ENCODE assay signal across 16 cellular contexts in the genomic region with DNA sequence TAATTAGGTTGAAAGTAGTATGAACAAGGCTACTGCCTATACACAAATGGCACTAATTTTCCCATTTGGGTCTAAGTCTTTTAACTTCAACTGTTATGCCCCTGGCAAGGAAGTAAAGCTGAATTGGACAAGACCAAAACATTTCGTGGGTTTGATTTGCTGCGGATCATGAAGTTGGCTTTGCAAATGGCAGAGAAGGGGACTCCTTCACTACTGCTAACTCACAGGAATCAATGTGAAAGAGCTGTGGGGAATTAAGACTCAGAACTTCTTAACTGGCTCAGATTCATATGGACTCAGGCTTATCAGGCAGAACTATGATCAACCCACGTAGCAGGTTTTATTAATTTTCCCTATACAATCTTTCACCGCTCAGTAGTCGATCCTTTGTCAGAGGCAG.
A peak's percentile ranks its signal among the peaks of the same experiment; 100 is the strongest.
DNase-seq lines count a peak whose midpoint lies in the region; ATAC-seq and TF ChIP-seq lines count a peak whose summit lies in the region.
"Had no signal": no experiment of that assay in that cellular context is flagged by ENCODE, and none has a peak within 500 bp of the region (broad histone marks: within the 10 kb centered on the region; RNA-seq: fewer than 3 reads in every experiment).

No MANE protein-coding gene starts in this region.

- H3K9me2 ChIP-seq in GM23248 (ENCODE audit: insufficient read depth), result no peaks in the 10 kb centered on the region

- peaks cover 69% of the 10 kb centered on the region for H3K4me1 Mint-ChIP-seq in WTC11

- H3K4me3 Mint-ChIP-seq in WTC11, result no peak overlapping the region
- H3K4me3 Mint-ChIP-seq: activated CD4-positive, alpha-beta memory T cell treated with anti-CD3 and anti-CD28 coated beads, Interleukin-2, amount 10 ng/mL, durations not matched to agents 7 days and 5 days; natural killer cell treated with Interleukin-12 subunit alpha and Interleukin-12 subunit beta and Interleukin-15 and Interleukin-18, amount 100 ng/mL, for 72 hours had no signal

- no peaks in the 10 kb centered on the region for H3K36me3 Mint-ChIP-seq in WTC11
- H3K36me3 Mint-ChIP-seq: natural killer cell treated with Interleukin-12 subunit alpha and Interleukin-12 subunit beta and Interleukin-15 and Interleukin-18, amount 100 ng/mL, for 72 hours had no signal

- H3K36me3 ChIP-seq in GM23248 (ENCODE audit: low read depth) (peaks cover 27% of the 10 kb centered on the region), skeletal muscle satellite cell (ENCODE audit: insufficient read depth, low read length) (peaks cover 6% of the 10 kb centered on the region), ovary (no peaks in the 10 kb centered on the region)

- no peak for TF ChIP-seq EP300 in ovary (IDR thresholded peaks at IDR 0.05)

- H3K4me3 ChIP-seq in GM23248 (peak overlapping the region; percentile 85), fibroblast of mammary gland (ENCODE audit: control insufficient read depth, low read depth, low read length) (peak overlapping the region; percentile 82), skeletal muscle satellite cell (ENCODE audit: low read length) (peak overlapping the region; percentile 78), ovary (no peak overlapping the region)
- H3K4me3 ChIP-seq: dorsolateral prefrontal cortex had no signal

- peak overlapping the region; percentile 22 for H3K27ac Mint-ChIP-seq in WTC11
- H3K27ac Mint-ChIP-seq: activated CD4-positive, alpha-beta memory T cell treated with anti-CD3 and anti-CD28 coated beads, Interleukin-2, amount 10 ng/mL, durations not matched to agents 7 days and 5 days; activated T-helper 2 cell treated with anti-CD3 and anti-CD28 coated beads, Interferon-gamma antibody, Interleukin-2, Interleukin-4, amounts not matched to agents 10 μg/mL and 5 μg/mL and 100 μg/mL, durations not matched to agents 14 hours and 24 hours and 36 hours; natural killer cell treated with Interleukin-12 subunit alpha and Interleukin-12 subunit beta and Interleukin-15 and Interleukin-18, amount 100 ng/mL, for 72 hours had no signal

- H2AFZ ChIP-seq in GM23248, result no peak overlapping the region

- no peak for TF ChIP-seq POLR2A in ovary (IDR thresholded peaks at IDR 0.05)

- H3K4me2 ChIP-seq in GM23248 (ENCODE audit: unreplicated experiment) (peak overlapping the region; percentile 85), skeletal muscle satellite cell (ENCODE audit: low read length) (peak overlapping the region; percentile 93)

- H4K20me1 ChIP-seq in GM23248 (ENCODE audit: insufficient read depth), result no peaks in the 10 kb centered on the region

- 70 to 77% methylated on average over 5 of the region's 5 CpGs for WGBS in GM23248 (ENCODE audit: low coverage in 1 of 2, low lambda C conversion rate in 2 of 2, missing lambda C conversion rate in 2 of 2), 2 experiments
- WGBS in ovary, 3 donors, result 79 to 93% (median 88%) methylated on average over 5 of the region's 5 CpGs

- POLR2A ChIA-PET in WTC11 (lab: Charles Lee), result no interaction called here

- peaks cover 98% of the 10 kb centered on the region for H3K79me2 ChIP-seq in GM23248 (ENCODE audit: insufficient read depth)

- no peaks in the 10 kb centered on the region for H3K9me3 Mint-ChIP-seq in WTC11
- H3K9me3 Mint-ChIP-seq: activated CD4-positive, alpha-beta memory T cell treated with anti-CD3 and anti-CD28 coated beads, Interleukin-2, amount 10 ng/mL, durations not matched to agents 7 days and 5 days; activated T-helper 2 cell treated with anti-CD3 and anti-CD28 coated beads, Interferon-gamma antibody, Interleukin-2, Interleukin-4, amounts not matched to agents 10 μg/mL and 5 μg/mL and 100 μg/mL, durations not matched to agents 14 hours and 24 hours and 36 hours; natural killer cell treated with Interleukin-12 subunit alpha and Interleukin-12 subunit beta and Interleukin-15 and Interleukin-18, amount 100 ng/mL, for 72 hours had no signal

- H3K27ac ChIP-seq in GM23248, result peak overlapping the region; percentile 84
- no peak overlapping the region for H3K27ac ChIP-seq in ovary
- H3K27ac ChIP-seq: dorsolateral prefrontal cortex had no signal

- peak overlapping the region; percentile 91 for H3K9ac ChIP-seq in GM23248
- H3K9ac ChIP-seq in skeletal muscle satellite cell (ENCODE audit: low read depth, low read length), result peak overlapping the region; percentile 89

- TF ChIP-seq CTCF in WTC11 (IDR thresholded peaks at IDR 0.05), result no peak
- TF ChIP-seq CTCF in fibroblast of mammary gland (conservative IDR thresholded peaks at IDR 0.05; ENCODE audit: control insufficient read depth, insufficient read depth, low read depth, low read length), result no peak
- no peak for TF ChIP-seq CTCF in ovary (IDR thresholded peaks at IDR 0.05)

- peak; percentile 40 for DNase-seq in GM23248
- no peak for DNase-seq in WTC11 (ENCODE audit: low spot score)
- DNase-seq in fibroblast of mammary gland (ENCODE audit: low read depth), result peak; percentile 45
- no peak for DNase-seq in ovary
- DNase-seq in cerebellar cortex (ENCODE audit: low spot score), result no peak
- DNase-seq: activated CD4-positive, alpha-beta memory T cell treated with anti-CD3 and anti-CD28 coated beads, Interleukin-2, amount 10 ng/mL, durations not matched to agents 7 days and 5 days; C1 segment of cervical spinal cord; DMS79 treated with DMSO at 0.1 percent for 48 hours; dorsolateral prefrontal cortex; MM.1S; NCI-H2029 treated with DMSO at 0.1 percent for 48 hours; NCI-H69 had no signal

- H3K9me3 ChIP-seq in GM23248 (ENCODE audit: low read depth) (no peaks in the 10 kb centered on the region), skeletal muscle satellite cell (replicated peaks; ENCODE audit: low read length) (no peaks in the 10 kb centered on the region), ovary (no peaks in the 10 kb centered on the region)

- peaks cover 50% of the 10 kb centered on the region for H3K4me1 ChIP-seq in GM23248 (ENCODE audit: insufficient read depth)
- H3K4me1 ChIP-seq in skeletal muscle satellite cell (ENCODE audit: control insufficient read depth, insufficient read depth, low read length), result peaks cover 39% of the 10 kb centered on the region
- peaks cover 4% of the 10 kb centered on the region for H3K4me1 ChIP-seq in ovary (ENCODE audit: insufficient read depth)

- CTCF ChIA-PET in WTC11 (lab: Charles Lee), result no interaction called here

- H3K27me3 ChIP-seq in GM23248 (replicated peaks; ENCODE audit: insufficient read depth), result no peaks in the 10 kb centered on the region
- H3K27me3 ChIP-seq in skeletal muscle satellite cell (ENCODE audit: control insufficient read depth, insufficient read depth, low read length), result no peaks in the 10 kb centered on the region
- no peaks in the 10 kb centered on the region for H3K27me3 ChIP-seq in ovary

- peaks cover 14% of the 10 kb centered on the region for H3K27me3 Mint-ChIP-seq in WTC11 (ENCODE audit: low read depth)

- ATAC-seq in WTC11 (no peak), HG03457 (IDR thresholded peaks at IDR 0.05; ENCODE audit: unreplicated experiment) (no peak)
- ATAC-seq: natural killer cell treated with Interleukin-12 subunit alpha and Interleukin-12 subunit beta and Interleukin-15 and Interleukin-18, amount 100 ng/mL, for 72 hours had no signal

- in situ Hi-C loops in GM23248 (cut with MboI), result no loop called here

- H3F3A ChIP-seq in GM23248 (ENCODE audit: insufficient read depth), result peaks cover 84% of the 10 kb centered on the region

- intact Hi-C loops in ovary (cut with DNase I), result no loop called here

TF ChIP-seq in WTC11, 78 proteins besides CTCF, POLR2A, EP300 and RAD21 (continues in another document):
- TF ChIP-seq, protein P1, sequence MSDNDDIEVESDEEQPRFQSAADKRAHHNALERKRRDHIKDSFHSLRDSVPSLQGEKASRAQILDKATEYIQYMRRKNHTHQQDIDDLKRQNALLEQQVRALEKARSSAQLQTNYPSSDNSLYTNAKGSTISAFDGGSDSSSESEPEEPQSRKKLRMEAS (CRISPR knock-in tag; IDR thresholded peaks at IDR 0.05), result no peak
- TF ChIP-seq SP1 (CRISPR knock-in tag; conservative IDR thresholded peaks at IDR 0.05) (no peak), ZNF121 (CRISPR knock-in tag; IDR thresholded peaks at IDR 0.05) (no peak), PRRX2 (CRISPR knock-in tag; IDR thresholded peaks at IDR 0.05) (no peak), ZNF232 (CRISPR knock-in tag; IDR thresholded peaks at IDR 0.05) (no peak), ZBTB21 (CRISPR knock-in tag; IDR thresholded peaks at IDR 0.05; ENCODE audit: borderline replicate concordance) (no peak)
- TF ChIP-seq, protein P2, sequence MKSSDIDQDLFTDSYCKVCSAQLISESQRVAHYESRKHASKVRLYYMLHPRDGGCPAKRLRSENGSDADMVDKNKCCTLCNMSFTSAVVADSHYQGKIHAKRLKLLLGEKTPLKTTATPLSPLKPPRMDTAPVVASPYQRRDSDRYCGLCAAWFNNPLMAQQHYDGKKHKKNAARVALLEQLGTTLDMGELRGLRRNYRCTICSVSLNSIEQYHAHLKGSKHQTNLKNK (CRISPR knock-in tag; IDR thresholded peaks at IDR 0.05), result no peak
- TF ChIP-seq, protein P3, sequence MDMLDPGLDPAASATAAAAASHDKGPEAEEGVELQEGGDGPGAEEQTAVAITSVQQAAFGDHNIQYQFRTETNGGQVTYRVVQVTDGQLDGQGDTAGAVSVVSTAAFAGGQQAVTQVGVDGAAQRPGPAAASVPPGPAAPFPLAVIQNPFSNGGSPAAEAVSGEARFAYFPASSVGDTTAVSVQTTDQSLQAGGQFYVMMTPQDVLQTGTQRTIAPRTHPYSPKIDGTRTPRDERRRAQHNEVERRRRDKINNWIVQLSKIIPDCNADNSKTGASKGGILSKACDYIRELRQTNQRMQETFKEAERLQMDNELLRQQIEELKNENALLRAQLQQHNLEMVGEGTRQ (CRISPR knock-in tag; IDR thresholded peaks at IDR 0.05), result no peak
- TF ChIP-seq, protein P4, sequence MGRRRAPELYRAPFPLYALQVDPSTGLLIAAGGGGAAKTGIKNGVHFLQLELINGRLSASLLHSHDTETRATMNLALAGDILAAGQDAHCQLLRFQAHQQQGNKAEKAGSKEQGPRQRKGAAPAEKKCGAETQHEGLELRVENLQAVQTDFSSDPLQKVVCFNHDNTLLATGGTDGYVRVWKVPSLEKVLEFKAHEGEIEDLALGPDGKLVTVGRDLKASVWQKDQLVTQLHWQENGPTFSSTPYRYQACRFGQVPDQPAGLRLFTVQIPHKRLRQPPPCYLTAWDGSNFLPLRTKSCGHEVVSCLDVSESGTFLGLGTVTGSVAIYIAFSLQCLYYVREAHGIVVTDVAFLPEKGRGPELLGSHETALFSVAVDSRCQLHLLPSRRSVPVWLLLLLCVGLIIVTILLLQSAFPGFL (CRISPR knock-in tag; IDR thresholded peaks at IDR 0.05; ENCODE audit: borderline replicate concordance), result no peak

Comparison
In these comparisons a context has a peak if more than half of its experiments do, and no peak if none do; other contexts are left out.
1. DNase-seq: peak in GM23248 (single experiment) and fibroblast of mammary gland (single experiment); none in WTC11 (single experiment), ovary (0 of 5) and cerebellar cortex (single experiment).